In genomic region chr16:87806246-87806607, GRCh38 we compare ENCODE assay signal across 8 cellular contexts. TPM values are rescaled to one million over a fixed set of nuclear protein-coding genes. Genes with fewer than 3 reads are reported as not detected.
DNase-seq lines count a peak whose midpoint lies in the region; ATAC-seq and TF ChIP-seq lines count a peak whose summit lies in the region.

No MANE protein-coding gene starts in this region.

- H3K9me2 ChIP-seq in Karpas-422 (replicated peaks; ENCODE audit: insufficient read depth, low read length) = no peaks in the 10 kb centered on the region

- CTCF ChIA-PET in BJ (lab: Yijun Ruan, JAX) = interaction anchor here (1.5 to 2.4 kb wide), 5 partner anchors 13 to 65 kb away, joined by 4 to 13 read pairs (median 10); no protein-coding TSS in a partner anchor

- peaks cover 56% of the 10 kb centered on the region for H3K4me1 ChIP-seq in Karpas-422 (ENCODE audit: low read length)
- peaks cover 24% of the 10 kb centered on the region for H3K4me1 ChIP-seq in mucosa of stomach (ENCODE audit: control insufficient read depth, insufficient read depth, low read length)

- DNase-seq in BJ (ENCODE audit: low read depth) (no peak), Karpas-422 (peak; percentile 82), NCI-H146 (lab: John Stamatoyannopoulos, UW) (no peak), hippocampal formation (lab: John Stamatoyannopoulos, UW) (no peak)
- DNase-seq in activated naive CD8-positive, alpha-beta T cell treated with anti-CD3 and anti-CD28 coated beads, Interleukin-2, amount 50 U/mL, for 24 hours = peak; percentile 56

- POLR2A ChIA-PET in BJ (lab: Charles Lee) = no interaction called here

- H3K4me3 ChIP-seq in BJ (ENCODE audit: low read depth, low read length) (peak overlapping the region; percentile 36), Karpas-422 (ENCODE audit: low read length) (peak overlapping the region; percentile 64), mucosa of stomach (ENCODE audit: low read length) (no peak overlapping the region)

- peaks cover 49% of the 10 kb centered on the region for H3K4me1 Mint-ChIP-seq in activated naive CD8-positive, alpha-beta T cell treated with anti-CD3 and anti-CD28 coated beads, Interleukin-2, amount 50 U/mL, for 24 hours

- peak overlapping the region; percentile 86 for H3K9ac ChIP-seq in Karpas-422 (ENCODE audit: low read length)
- peak overlapping the region; percentile 56 for H3K9ac ChIP-seq in mucosa of stomach (ENCODE audit: low read length)

- H3K4me2 ChIP-seq in Karpas-422 (ENCODE audit: low read depth, low read length, poor library complexity, severe bottlenecking) = peak overlapping the region; percentile 82

- H3K27me3 ChIP-seq in BJ (ENCODE audit: control insufficient read depth, insufficient read depth, low read length) = no peaks in the 10 kb centered on the region
- H3K27me3 ChIP-seq in Karpas-422 (ENCODE audit: low read length) = no peaks in the 10 kb centered on the region
- peaks cover 5% of the 10 kb centered on the region for H3K27me3 ChIP-seq in mucosa of stomach (ENCODE audit: control insufficient read depth, insufficient read depth, low read length)

- no peaks in the 10 kb centered on the region for H3K9me3 Mint-ChIP-seq in activated naive CD8-positive, alpha-beta T cell treated with anti-CD3 and anti-CD28 coated beads, Interleukin-2, amount 50 U/mL, for 24 hours

- peak; percentile 74 for ATAC-seq in activated naive CD8-positive, alpha-beta T cell treated with anti-CD3 and anti-CD28 coated beads, Interleukin-2, amount 50 U/mL, for 24 hours
- no peak for ATAC-seq in HG02759 (IDR thresholded peaks at IDR 0.05; ENCODE audit: unreplicated experiment)
- ATAC-seq in GM19351 (IDR thresholded peaks at IDR 0.05; ENCODE audit: unreplicated experiment) = no peak

- H3K27ac ChIP-seq in Karpas-422 (ENCODE audit: low read length) = peak overlapping the region; percentile 99

- H3K27ac Mint-ChIP-seq in activated naive CD8-positive, alpha-beta T cell treated with anti-CD3 and anti-CD28 coated beads, Interleukin-2, amount 50 U/mL, for 24 hours = peak overlapping the region; percentile 96

- peak overlapping the region; percentile 84 for H3K4me3 Mint-ChIP-seq in activated naive CD8-positive, alpha-beta T cell treated with anti-CD3 and anti-CD28 coated beads, Interleukin-2, amount 50 U/mL, for 24 hours

- H4K20me1 ChIP-seq in Karpas-422 (ENCODE audit: insufficient read depth, low read depth, low read length) = no peaks in the 10 kb centered on the region

- peaks cover 1% of the 10 kb centered on the region for H3K27me3 Mint-ChIP-seq in activated naive CD8-positive, alpha-beta T cell treated with anti-CD3 and anti-CD28 coated beads, Interleukin-2, amount 50 U/mL, for 24 hours

- H3K36me3 ChIP-seq in BJ (ENCODE audit: control insufficient read depth, insufficient read depth, low read length) (no peaks in the 10 kb centered on the region), Karpas-422 (ENCODE audit: insufficient read depth, low read length) (peaks cover 13% of the 10 kb centered on the region; the same call in 1 of the 2 replicates), mucosa of stomach (ENCODE audit: control insufficient read depth, insufficient read depth, low read length) (no peaks in the 10 kb centered on the region)

- no peak for TF ChIP-seq CTCF in BJ (IDR thresholded peaks at IDR 0.05; ENCODE audit: insufficient read depth, low read depth, low read length)

- H3K36me3 Mint-ChIP-seq in activated naive CD8-positive, alpha-beta T cell treated with anti-CD3 and anti-CD28 coated beads, Interleukin-2, amount 50 U/mL, for 24 hours (ENCODE audit: low read depth) = peaks cover 1% of the 10 kb centered on the region

- H2AFZ ChIP-seq in Karpas-422 (ENCODE audit: low read length) = no peak overlapping the region

- peaks cover 18% of the 10 kb centered on the region; the same call in 1 of the 2 replicates for H3K9me3 ChIP-seq in Karpas-422 (ENCODE audit: low read length)
- H3K9me3 ChIP-seq in mucosa of stomach (ENCODE audit: control insufficient read depth, low read length) = no peaks in the 10 kb centered on the region

- no peaks in the 10 kb centered on the region for H3K79me2 ChIP-seq in Karpas-422 (ENCODE audit: low read length)

RNA-seq across cellular contexts. Expression of gene KLHDC4, which starts 40.4 kb away (rescaled TPM):
- 12.3 and 16.1 TPM in 2 replicates for polyA plus RNA-seq in BJ (2011; rRNA removed)
- 10.3 and 17.1 TPM in 2 replicates for polyA minus RNA-seq in BJ (2011; rRNA and poly(A)+ RNA removed)
- 21.1 and 30.1 TPM in 2 replicates for total RNA-seq in Karpas-422 (2014; rRNA removed; shearing (Covaris generic); ENCODE audit: low replicate concordance)

Comparison
In these comparisons a context has a peak if more than half of its experiments do, and no peak if none do; other contexts are left out.
1. DNase-seq: peak in Karpas-422 (single experiment) and activated naive CD8-positive, alpha-beta T cell treated with anti-CD3 and anti-CD28 coated beads, Interleukin-2, amount 50 U/mL, for 24 hours (single experiment); none in BJ (single experiment), NCI-H146 (single experiment) and hippocampal formation (0 of 2).